17 cellular contexts compared by ENCODE assay signal in genomic region chr3:8660271-8660731, GRCh38. TPM values are rescaled to one million over a fixed set of nuclear protein-coding genes. Genes with fewer than 3 reads are reported as not detected.
DNase-seq lines count a peak whose midpoint lies in the region; ATAC-seq and TF ChIP-seq lines count a peak whose summit lies in the region.
"Had no signal": no experiment of that assay in that cellular context is flagged by ENCODE, and none has a peak within 500 bp of the region (broad histone marks: within the 10 kb centered on the region; RNA-seq: fewer than 3 reads in every experiment).

No MANE protein-coding gene starts in this region.

- no peaks in the 10 kb centered on the region for H3K79me2 ChIP-seq in MM.1S (ENCODE audit: low read length)

- H3K27ac Mint-ChIP-seq in Caco-2 (ENCODE audit: unreplicated experiment): peak overlapping the region; percentile 78
- H3K27ac Mint-ChIP-seq in neural crest cell (ENCODE audit: unreplicated experiment): peak overlapping the region; percentile 81
- H3K27ac Mint-ChIP-seq: activated naive CD8-positive, alpha-beta T cell; GM23338; naive thymus-derived CD4-positive, alpha-beta T cell; T-cell had no signal

- DNase-seq in Caco-2 (peak in 1 of 2 experiments; percentile 51), MM.1S (no peak), coronary artery (ENCODE audit: low spot score) (no peak), neural crest cell (ENCODE audit: low read depth, low spot score) (no peak), DMS79 treated with DMSO at 0.1 percent for 48 hours (lab: John Stamatoyannopoulos, UW) (no peak), suprapubic skin (ENCODE audit: low spot score in 2 of 2) (no peak), middle frontal gyrus (ENCODE audit: extremely low spot score, low spot score) (no peak)
- DNase-seq: activated CD8-positive, alpha-beta memory T cell treated with anti-CD3 and anti-CD28 coated beads, Interleukin-2, amount 50 U/mL, for 48 hours; CD4-positive, CD25-positive, alpha-beta regulatory T cell; islet precursor cell; naive thymus-derived CD4-positive, alpha-beta T cell; OCI-M1; stimulated activated naive CD4-positive, alpha-beta T cell; T-cell had no signal

- ATAC-seq in GM18867 (IDR thresholded peaks at IDR 0.05; ENCODE audit: unreplicated experiment): no peak
- ATAC-seq: GM23338; naive thymus-derived CD4-positive, alpha-beta T cell; T-cell had no signal

- H3K27me3 ChIP-seq in Caco-2 (replicated peaks; ENCODE audit: control insufficient read depth, insufficient read depth, low read length): no peaks in the 10 kb centered on the region
- no peaks in the 10 kb centered on the region for H3K27me3 ChIP-seq in MM.1S (replicated peaks; ENCODE audit: insufficient read depth, low read length)
- no peaks in the 10 kb centered on the region for H3K27me3 ChIP-seq in suprapubic skin

- POLR2A ChIA-PET in Caco-2 (lab: Charles Lee): no interaction called here

- TF ChIP-seq CTCF in Caco-2 (IDR thresholded peaks at IDR 0.05; ENCODE audit: insufficient read depth in 1 of 2, low read depth in 1 of 2, low read length in 1 of 2, severe bottlenecking in 1 of 2, unreplicated experiment in 1 of 2) (no peak), MM.1S (IDR thresholded peaks at IDR 0.05; ENCODE audit: low read length) (no peak), coronary artery (IDR thresholded peaks at IDR 0.05) (no peak), neural crest cell (conservative IDR thresholded peaks at IDR 0.05) (no peak), suprapubic skin (IDR thresholded peaks at IDR 0.05) (no peak)

- H2AFZ ChIP-seq in MM.1S (ENCODE audit: low read length): no peak overlapping the region
- H2AFZ ChIP-seq: GM23338 had no signal

- 73% methylated on average over 2 of the region's 2 CpGs for WGBS in suprapubic skin

- intact Hi-C loops in Caco-2 (cut with micrococcal nuclease; ENCODE audit: unreplicated experiment): loop anchor here (5.0 to 10.0 kb wide), 2 partner anchors 38 to 224 kb away; no protein-coding TSS in a partner anchor

- H3K9ac ChIP-seq in MM.1S (ENCODE audit: low read length): no peak overlapping the region

- H3K9me3 ChIP-seq in Caco-2 (no peaks in the 10 kb centered on the region), MM.1S (replicated peaks; ENCODE audit: insufficient read depth, low read length) (no peaks in the 10 kb centered on the region), suprapubic skin (no peaks in the 10 kb centered on the region)

- H3K4me2 ChIP-seq in MM.1S (ENCODE audit: low read depth, low read length): no peak overlapping the region
- H3K4me2 ChIP-seq: GM23338 had no signal

- H3K9me2 ChIP-seq in MM.1S (replicated peaks; ENCODE audit: insufficient read depth, low read length): no peaks in the 10 kb centered on the region

- CTCF ChIA-PET in Caco-2 (lab: Charles Lee): no interaction called here

- H3K4me1 Mint-ChIP-seq in Caco-2 (ENCODE audit: low read depth, unreplicated experiment) (peaks cover 48% of the 10 kb centered on the region), neural crest cell (peaks cover 88% of the 10 kb centered on the region)
- H3K4me1 Mint-ChIP-seq: CD4-positive, CD25-positive, alpha-beta regulatory T cell had no signal

- no peak overlapping the region for H3K4me3 ChIP-seq in Caco-2 (ENCODE audit: low read depth, low read length)
- no peak overlapping the region for H3K4me3 ChIP-seq in MM.1S (ENCODE audit: low read length)
- H3K4me3 ChIP-seq in coronary artery: no peak overlapping the region
- no peak overlapping the region for H3K4me3 ChIP-seq in suprapubic skin
- H3K4me3 ChIP-seq: GM23338 had no signal

- H3K9me3 Mint-ChIP-seq in Caco-2 (ENCODE audit: unreplicated experiment) (no peaks in the 10 kb centered on the region), neural crest cell (peaks cover 2% of the 10 kb centered on the region)
- H3K9me3 Mint-ChIP-seq: GM23338 had no signal

- BruUV-seq in Caco-2 (replicated peaks; lab: Mats Ljungman, UMichigan): no TSS peak

- TF ChIP-seq EP300 in suprapubic skin (IDR thresholded peaks at IDR 0.05): no peak

- H3K36me3 Mint-ChIP-seq in Caco-2 (ENCODE audit: insufficient read depth, unreplicated experiment) (peaks cover 14% of the 10 kb centered on the region), neural crest cell (ENCODE audit: low read depth) (peaks cover 3% of the 10 kb centered on the region)
- H3K36me3 Mint-ChIP-seq: activated naive CD8-positive, alpha-beta T cell; CD4-positive, CD25-positive, alpha-beta regulatory T cell; T-cell had no signal

- H3K27me3 Mint-ChIP-seq in Caco-2 (ENCODE audit: insufficient read depth, unreplicated experiment) (no peaks in the 10 kb centered on the region), neural crest cell (ENCODE audit: low read depth) (peaks cover 3% of the 10 kb centered on the region)

- no peaks in the 10 kb centered on the region for H4K20me1 ChIP-seq in MM.1S (ENCODE audit: insufficient read depth, low read length)

- H3K4me3 Mint-ChIP-seq in Caco-2 (ENCODE audit: unreplicated experiment): no peak overlapping the region
- H3K4me3 Mint-ChIP-seq in neural crest cell: no peak overlapping the region
- H3K4me3 Mint-ChIP-seq: activated naive CD8-positive, alpha-beta T cell; CD4-positive, CD25-positive, alpha-beta regulatory T cell; GM23338; naive thymus-derived CD4-positive, alpha-beta T cell; T-cell had no signal

- peaks cover 19% of the 10 kb centered on the region for H3F3A ChIP-seq in MM.1S (ENCODE audit: insufficient read depth, low read length)

- TF ChIP-seq POLR2A in suprapubic skin (IDR thresholded peaks at IDR 0.05): no peak

- H3K36me3 ChIP-seq in Caco-2 (ENCODE audit: control insufficient read depth, insufficient read depth, low read length): no peaks in the 10 kb centered on the region
- H3K36me3 ChIP-seq in MM.1S (replicated peaks; ENCODE audit: insufficient read depth, low read length): no peaks in the 10 kb centered on the region
- H3K36me3 ChIP-seq in suprapubic skin: no peaks in the 10 kb centered on the region

- peaks cover 81% of the 10 kb centered on the region for H3K4me1 ChIP-seq in Caco-2
- H3K4me1 ChIP-seq in MM.1S (ENCODE audit: low read length): peaks cover 42% of the 10 kb centered on the region
- peaks cover 15% of the 10 kb centered on the region for H3K4me1 ChIP-seq in suprapubic skin

- H3K27ac ChIP-seq in MM.1S (ENCODE audit: low read length): peak overlapping the region; percentile 8; the same call in 1 of the 2 replicates
- H3K27ac ChIP-seq in coronary artery: peak overlapping the region; percentile 75 to 84
- no peak overlapping the region for H3K27ac ChIP-seq in suprapubic skin

RNA-seq across cellular contexts. Expression of gene SSUH2, which starts 15.7 kb away (rescaled TPM):
- total RNA-seq in Caco-2 (2022) (7.6 and 9.4 TPM in 2 replicates), neural crest cell (14.1 and 18.0 TPM in 2 replicates), suprapubic skin (under 1 TPM in 1 of 4 donors, not detected in 3; 0.62 TPM)
- total RNA-seq: CD4-positive, CD25-positive, alpha-beta regulatory T cell; naive thymus-derived CD4-positive, alpha-beta T cell had no signal
